ENCODE assay signal across 12 cellular contexts in the genomic region with DNA sequence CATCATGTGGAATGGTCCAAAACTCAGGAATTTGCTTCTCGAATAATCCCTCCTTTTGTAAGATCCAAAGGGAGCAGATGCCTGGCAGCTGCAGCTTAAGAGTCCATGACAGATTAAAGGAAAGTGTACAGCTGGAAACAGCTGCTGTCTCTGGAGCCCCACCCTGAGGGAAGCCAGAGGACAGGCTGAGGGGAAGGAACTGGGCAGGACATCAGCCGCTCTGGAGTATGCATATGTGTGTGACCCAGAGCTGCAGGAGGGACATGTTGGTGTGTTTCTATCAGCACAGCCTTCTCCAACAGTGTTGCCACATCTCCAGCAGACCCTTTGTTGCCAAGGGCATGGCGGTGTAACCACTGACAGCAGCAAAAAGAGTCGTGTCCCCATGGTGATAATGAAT. TPM values are rescaled to one million over a fixed set of nuclear protein-coding genes. Genes with fewer than 3 reads are reported as not detected.
DNase-seq lines count a peak whose midpoint lies in the region; ATAC-seq and TF ChIP-seq lines count a peak whose summit lies in the region.
"Had no signal": no experiment of that assay in that cellular context is flagged by ENCODE, and none has a peak within 500 bp of the region (broad histone marks: within the 10 kb centered on the region; RNA-seq: fewer than 3 reads in every experiment).

No MANE protein-coding gene starts in this region.

- ATAC-seq in GM18502 (IDR thresholded peaks at IDR 0.05; ENCODE audit: poor library complexity, unreplicated experiment), result no peak
- ATAC-seq in CD8-positive, alpha-beta T cell, result no peak
- ATAC-seq: natural killer cell treated with Interleukin-12 subunit alpha and Interleukin-12 subunit beta and Interleukin-15 and Interleukin-18, amount 100 ng/mL, for 72 hours had no signal

- H2AFZ ChIP-seq in SK-N-SH (ENCODE audit: low read depth), result no peak overlapping the region

- POLR2A ChIA-PET in SK-N-SH (lab: Yijun Ruan, JAX), result no interaction called here
- POLR2A ChIA-PET in CD8-positive, alpha-beta T cell (lab: Charles Lee), result no interaction called here

- no peaks in the 10 kb centered on the region for H3K27me3 Mint-ChIP-seq in osteocyte (ENCODE audit: unreplicated experiment)
- H3K27me3 Mint-ChIP-seq in CD8-positive, alpha-beta T cell (ENCODE audit: low read depth), result no peaks in the 10 kb centered on the region
- H3K27me3 Mint-ChIP-seq: activated CD4-positive, alpha-beta T cell treated with anti-CD3 and anti-CD28 coated beads, Interleukin-2, amount 10 ng/mL, durations not matched to agents 7 days and 5 days; activated naive CD8-positive, alpha-beta T cell treated with anti-CD3 and anti-CD28 coated beads for 36 hours; natural killer cell treated with Interleukin-12 subunit alpha and Interleukin-12 subunit beta and Interleukin-15 and Interleukin-18, amount 100 ng/mL, for 72 hours had no signal

- H3K4me1 Mint-ChIP-seq in osteocyte (ENCODE audit: unreplicated experiment), result peaks cover 27% of the 10 kb centered on the region
- no peaks in the 10 kb centered on the region for H3K4me1 Mint-ChIP-seq in CD8-positive, alpha-beta T cell (ENCODE audit: low read depth)
- H3K4me1 Mint-ChIP-seq: activated naive CD8-positive, alpha-beta T cell treated with anti-CD3 and anti-CD28 coated beads for 36 hours had no signal

- H3K9me3 ChIP-seq in SK-N-SH, result no peaks in the 10 kb centered on the region
- no peaks in the 10 kb centered on the region for H3K9me3 ChIP-seq in CD8-positive, alpha-beta T cell (ENCODE audit: low read length)

- H3K27ac ChIP-seq in SK-N-SH (ENCODE audit: low read depth in 2 of 2, low read length in 1 of 2), result peak overlapping the region; percentile 58 to 94
- H3K27ac ChIP-seq in CD8-positive, alpha-beta T cell (ENCODE audit: low read depth, low read length), result no peak overlapping the region

- peaks cover 62 to 83% of the 10 kb centered on the region in 2 experiments for H3K36me3 ChIP-seq in SK-N-SH (replicated peaks in 1 of 2; ENCODE audit: control insufficient read depth in 1 of 2, insufficient read depth in 2 of 2, low read length in 1 of 2)
- peaks cover 6% of the 10 kb centered on the region for H3K36me3 ChIP-seq in CD8-positive, alpha-beta T cell (ENCODE audit: insufficient read depth, low read length)

- no peak; the same call in 1 of the 2 replicates for TF ChIP-seq CTCF in AG10803 (conservative IDR thresholded peaks at IDR 0.05; ENCODE audit: low read length)
- no peak for TF ChIP-seq CTCF in SK-N-SH (IDR thresholded peaks at IDR 0.05)
- TF ChIP-seq CTCF in osteocyte (IDR thresholded peaks at IDR 0.05), result no peak
- no peak for TF ChIP-seq CTCF in CD8-positive, alpha-beta T cell (IDR thresholded peaks at IDR 0.05)

- H3K4me3 ChIP-seq in AG10803 (ENCODE audit: low read length) (no peak overlapping the region), SK-N-SH (ENCODE audit: low read depth in 2 of 2, low read length in 1 of 2) (no peak overlapping the region)
- H3K4me3 ChIP-seq in CD8-positive, alpha-beta T cell (ENCODE audit: low read depth, low read length), result no peak overlapping the region

- peaks cover 18% of the 10 kb centered on the region for H3K36me3 Mint-ChIP-seq in osteocyte (ENCODE audit: unreplicated experiment)
- H3K36me3 Mint-ChIP-seq in CD8-positive, alpha-beta T cell, result peaks cover 40% of the 10 kb centered on the region
- H3K36me3 Mint-ChIP-seq: activated naive CD8-positive, alpha-beta T cell treated with anti-CD3 and anti-CD28 coated beads for 36 hours; natural killer cell treated with Interleukin-12 subunit alpha and Interleukin-12 subunit beta and Interleukin-15 and Interleukin-18, amount 100 ng/mL, for 72 hours had no signal

- H3K4me1 ChIP-seq in SK-N-SH (ENCODE audit: control insufficient read depth in 1 of 2, insufficient read depth in 2 of 2, low read depth in 1 of 2, low read length in 1 of 2), result peaks cover 27 to 41% of the 10 kb centered on the region in 2 experiments
- no peaks in the 10 kb centered on the region for H3K4me1 ChIP-seq in CD8-positive, alpha-beta T cell (ENCODE audit: insufficient read depth, low read length)

- 77% methylated on average over 4 of the region's 4 CpGs for WGBS in SK-N-SH (ENCODE audit: low lambda C conversion rate)

- H4K20me1 ChIP-seq in SK-N-SH (ENCODE audit: insufficient read depth), result no peaks in the 10 kb centered on the region; the same call in 1 of the 2 replicates

- 0 out of 2 replicates have a peak, but pooled peaks cover 4% of the 10 kb centered on the region for H3K79me2 ChIP-seq in SK-N-SH (ENCODE audit: insufficient read depth)

- H3K9ac ChIP-seq in SK-N-SH, result no peak overlapping the region

- no peak overlapping the region for H3K4me3 Mint-ChIP-seq in osteocyte (ENCODE audit: unreplicated experiment)
- H3K4me3 Mint-ChIP-seq in CD8-positive, alpha-beta T cell, result no peak overlapping the region
- H3K4me3 Mint-ChIP-seq: activated CD4-positive, alpha-beta T cell treated with anti-CD3 and anti-CD28 coated beads, Interleukin-2, amount 10 ng/mL, durations not matched to agents 7 days and 5 days; activated naive CD8-positive, alpha-beta T cell treated with anti-CD3 and anti-CD28 coated beads for 36 hours; natural killer cell treated with Interleukin-12 subunit alpha and Interleukin-12 subunit beta and Interleukin-15 and Interleukin-18, amount 100 ng/mL, for 72 hours had no signal

- H3K27ac Mint-ChIP-seq in osteocyte (ENCODE audit: unreplicated experiment), result peak overlapping the region; percentile 48
- no peak overlapping the region for H3K27ac Mint-ChIP-seq in CD8-positive, alpha-beta T cell
- H3K27ac Mint-ChIP-seq: activated CD4-positive, alpha-beta T cell treated with anti-CD3 and anti-CD28 coated beads, Interleukin-2, amount 10 ng/mL, durations not matched to agents 7 days and 5 days; activated naive CD8-positive, alpha-beta T cell treated with anti-CD3 and anti-CD28 coated beads for 36 hours; natural killer cell treated with Interleukin-12 subunit alpha and Interleukin-12 subunit beta and Interleukin-15 and Interleukin-18, amount 100 ng/mL, for 72 hours had no signal

- peak in 1 of 2 experiments; percentile 52; a peak in 2 of 4 replicates for TF ChIP-seq EP300 in SK-N-SH (IDR thresholded peaks at IDR 0.05; ENCODE audit: borderline replicate concordance in 1 of 2, low read depth in 1 of 2, low read length in 1 of 2)

- peaks cover 46% of the 10 kb centered on the region for H3F3A ChIP-seq in SK-N-SH (replicated peaks; ENCODE audit: insufficient read depth)

- intact Hi-C loops in CD8-positive, alpha-beta T cell (cut with DNase I, micrococcal nuclease), result no loop called here

- no peaks in the 10 kb centered on the region for H3K9me3 Mint-ChIP-seq in osteocyte (ENCODE audit: unreplicated experiment)
- H3K9me3 Mint-ChIP-seq in CD8-positive, alpha-beta T cell, result no peaks in the 10 kb centered on the region
- H3K9me3 Mint-ChIP-seq: activated CD4-positive, alpha-beta T cell treated with anti-CD3 and anti-CD28 coated beads, Interleukin-2, amount 10 ng/mL, durations not matched to agents 7 days and 5 days; activated naive CD8-positive, alpha-beta T cell treated with anti-CD3 and anti-CD28 coated beads for 36 hours; natural killer cell treated with Interleukin-12 subunit alpha and Interleukin-12 subunit beta and Interleukin-15 and Interleukin-18, amount 100 ng/mL, for 72 hours had no signal

- peak; percentile 83 for DNase-seq in AG10803 (ENCODE audit: low read depth)
- DNase-seq in SK-N-SH, result peak; percentile 54
- DNase-seq in foreskin melanocyte, result peak; percentile 96
- no peak for DNase-seq in osteocyte (ENCODE audit: extremely low spot score, unreplicated experiment)
- no peak for DNase-seq in SW 1271 (lab: John Stamatoyannopoulos, UW)
- DNase-seq in NCI-H1048 (lab: John Stamatoyannopoulos, UW), result no peak
- no peak for DNase-seq in CD8-positive, alpha-beta T cell
- DNase-seq: activated CD4-positive, alpha-beta T cell treated with anti-CD3 and anti-CD28 coated beads, Interleukin-2, amount 10 ng/mL, durations not matched to agents 7 days and 5 days; activated naive CD8-positive, alpha-beta T cell treated with anti-CD3 and anti-CD28 coated beads for 36 hours; NCI-H1092 treated with DMSO at 0.1 percent for 48 hours had no signal

- TF ChIP-seq RAD21 in SK-N-SH (IDR thresholded peaks at IDR 0.05; ENCODE audit: low read length), result peak; percentile 41

- H3K27me3 ChIP-seq in SK-N-SH (ENCODE audit: insufficient read depth), result no peaks in the 10 kb centered on the region
- no peaks in the 10 kb centered on the region for H3K27me3 ChIP-seq in CD8-positive, alpha-beta T cell (ENCODE audit: insufficient read depth, low read length)

- H3K4me2 ChIP-seq in SK-N-SH, result peak overlapping the region; percentile 33; the same call in 1 of the 2 replicates

- H3K9me2 ChIP-seq in SK-N-SH, result no peaks in the 10 kb centered on the region

- CTCF ChIA-PET in SK-N-SH (lab: Yijun Ruan, JAX), result interaction anchor here (0.6 to 3.1 kb wide), 6 partner anchors 14 to 727 kb away, joined by 3 to 17 read pairs (median 3); no protein-coding TSS in a partner anchor
- CTCF ChIA-PET in CD8-positive, alpha-beta T cell (lab: Charles Lee), result no interaction called here

TF ChIP-seq in SK-N-SH, 30 proteins besides CTCF, POLR2A, EP300 and RAD21 (continues in another document):
- TF ChIP-seq, protein P1, sequence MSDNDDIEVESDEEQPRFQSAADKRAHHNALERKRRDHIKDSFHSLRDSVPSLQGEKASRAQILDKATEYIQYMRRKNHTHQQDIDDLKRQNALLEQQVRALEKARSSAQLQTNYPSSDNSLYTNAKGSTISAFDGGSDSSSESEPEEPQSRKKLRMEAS (IDR thresholded peaks at IDR 0.05; ENCODE audit: low read depth), result no peak
- TF ChIP-seq FOSL2 (IDR thresholded peaks at IDR 0.05; ENCODE audit: borderline replicate concordance, low read depth), result no peak
- TF ChIP-seq, protein P2, sequence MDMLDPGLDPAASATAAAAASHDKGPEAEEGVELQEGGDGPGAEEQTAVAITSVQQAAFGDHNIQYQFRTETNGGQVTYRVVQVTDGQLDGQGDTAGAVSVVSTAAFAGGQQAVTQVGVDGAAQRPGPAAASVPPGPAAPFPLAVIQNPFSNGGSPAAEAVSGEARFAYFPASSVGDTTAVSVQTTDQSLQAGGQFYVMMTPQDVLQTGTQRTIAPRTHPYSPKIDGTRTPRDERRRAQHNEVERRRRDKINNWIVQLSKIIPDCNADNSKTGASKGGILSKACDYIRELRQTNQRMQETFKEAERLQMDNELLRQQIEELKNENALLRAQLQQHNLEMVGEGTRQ (IDR thresholded peaks at IDR 0.05; ENCODE audit: borderline replicate concordance, low read depth, low read length), result no peak
- TF ChIP-seq MXI1 (IDR thresholded peaks at IDR 0.05; ENCODE audit: low read depth, low read length), result peak; percentile 45; the same call in 1 of the 2 replicates
- TF ChIP-seq MEF2A (IDR thresholded peaks at IDR 0.05; ENCODE audit: borderline replicate concordance, low read depth), result no peak
- TF ChIP-seq EZH2phosphoT487 (IDR thresholded peaks at IDR 0.05; ENCODE audit: borderline replicate concordance, low read depth), result no peak
- no peak for TF ChIP-seq SIN3A (IDR thresholded peaks at IDR 0.05; ENCODE audit: borderline replicate concordance, low read depth, low read length)

RNA-seq across cellular contexts. Expression of a gene that starts 46.2 kb away (rescaled TPM):
- polyA plus RNA-seq in SK-N-SH (2012; rRNA removed), result 28.3 and 38.6 TPM in 2 replicates
- polyA plus RNA-seq in SK-N-SH (2012; cell fraction: cytosol; rRNA removed), result 20.6 and 28.6 TPM in 2 replicates
- polyA plus RNA-seq in SK-N-SH (2012; cell fraction: nucleus; rRNA removed), result 47.2 and 48.4 TPM in 2 replicates
- 5.7 and 6.1 TPM in 2 replicates for total RNA-seq in osteocyte
- total RNA-seq in CD8-positive, alpha-beta T cell, result 10 to 100 TPM; 13.7 to 14.9 TPM

Comparison
In these comparisons a context has a peak if more than half of its experiments do, and no peak if none do; other contexts are left out.
1. DNase-seq: peak in AG10803 (single experiment), SK-N-SH (single experiment) and foreskin melanocyte (single experiment); none in osteocyte (single experiment), SW 1271 (0 of 2), NCI-H1048 (single experiment) and CD8-positive, alpha-beta T cell (0 of 7).